18 cellular contexts compared by ENCODE assay signal in the genomic region with DNA sequence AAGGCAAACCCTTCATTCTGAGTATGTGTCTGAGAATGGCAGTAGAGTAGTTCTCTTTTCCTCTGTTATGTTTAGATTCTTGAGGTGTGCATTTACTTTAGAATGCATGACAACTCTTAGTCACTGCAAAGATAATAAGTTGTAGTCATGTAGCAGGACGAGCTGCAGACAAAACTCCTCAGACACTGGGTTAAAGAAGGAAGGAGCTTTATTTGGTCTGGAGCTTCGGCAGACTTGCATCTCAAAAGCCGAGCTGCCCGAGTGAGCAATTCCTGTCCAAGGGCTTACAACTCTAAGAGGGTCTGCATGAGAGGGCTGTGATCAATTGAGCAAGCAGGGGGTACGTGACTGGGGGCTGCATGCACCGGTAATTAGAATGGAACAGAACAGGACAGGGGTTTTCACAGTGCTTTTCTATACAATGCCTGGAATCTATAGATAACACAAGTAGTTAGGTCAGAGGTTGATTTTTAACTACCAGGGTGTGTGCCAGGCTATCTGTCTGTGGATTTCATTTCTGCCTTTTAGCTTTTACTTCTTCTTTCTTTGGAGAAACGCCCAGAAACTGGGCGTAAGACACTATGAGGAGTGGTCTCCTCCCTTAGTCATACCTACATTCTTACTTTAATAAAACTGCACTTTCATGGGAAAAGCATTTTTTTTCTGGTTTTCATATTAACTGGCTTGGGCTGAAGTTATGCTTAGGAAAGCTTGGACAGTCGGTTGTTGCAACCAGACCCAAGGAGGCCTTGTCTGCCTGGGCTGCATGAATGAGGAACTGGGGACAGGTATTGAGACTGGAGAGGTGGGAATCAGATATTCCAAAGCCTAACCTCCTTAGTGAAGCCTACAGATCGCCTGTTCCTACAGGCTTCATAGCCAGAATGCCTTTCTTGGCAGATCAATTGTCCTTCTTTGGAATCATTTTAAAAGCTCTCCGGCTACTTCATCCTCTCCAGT.
A peak's percentile ranks its signal among the peaks of the same experiment; 100 is the strongest.
DNase-seq lines count a peak whose midpoint lies in the region; ATAC-seq and TF ChIP-seq lines count a peak whose summit lies in the region.
"Had no signal": no experiment of that assay in that cellular context is flagged by ENCODE, and none has a peak within 500 bp of the region (broad histone marks: within the 10 kb centered on the region; RNA-seq: fewer than 3 reads in every experiment).

No MANE protein-coding gene starts in this region.

- H3K27ac ChIP-seq in Peyer's patch, result peak overlapping the region in 3 of 4 donors; percentile 41 to 83 (median 71)
- H3K27ac ChIP-seq in testis, result no peak overlapping the region
- H3K27ac ChIP-seq: HL-60, psoas muscle had no signal

- H3K4me3 ChIP-seq in Peyer's patch (no peak overlapping the region), testis (no peak overlapping the region), HAP-1 (no peak overlapping the region)
- H3K4me3 ChIP-seq: psoas muscle had no signal

- in situ Hi-C loops in HAP-1 (cut with MboI; ENCODE audit: low sequenced_read_pairs), result no loop called here

- H3K9me3 ChIP-seq in Peyer's patch (no peaks in the 10 kb centered on the region), testis (no peaks in the 10 kb centered on the region), HAP-1 (no peaks in the 10 kb centered on the region)
- H3K9me3 ChIP-seq: psoas muscle had no signal

- no peak for TF ChIP-seq POLR2A in Peyer's patch (IDR thresholded peaks at IDR 0.05)
- TF ChIP-seq POLR2A in testis (IDR thresholded peaks at IDR 0.05), result no peak

- H3K4me1 ChIP-seq in Peyer's patch (peaks cover 0 to 43% (median 7%) of the 10 kb centered on the region in 4 donors), testis (no peaks in the 10 kb centered on the region), HAP-1 (peaks cover 11% of the 10 kb centered on the region)

- WGBS in testis, 2 donors, result 86% methylated on average over 11 of the region's 11 CpGs

- intact Hi-C loops in left colon (cut with DNase I, micrococcal nuclease), result no loop called here
- intact Hi-C loops in testis (cut with DNase I; ENCODE audit: low total_unique reads), result no loop called here

- DNase-seq in Peyer's patch (no peak), left colon (no peak), testis (peak; percentile 5), HAP-1 (ENCODE audit: low spot score in 2 of 2) (no peak), GM19238 (ENCODE audit: insufficient read length, low spot score) (no peak)
- DNase-seq: activated CD4-positive, alpha-beta memory T cell treated with anti-CD3 and anti-CD28 coated beads for 36 hours; activated gamma-delta T cell; foreskin fibroblast; GF-D8; midbrain; NCI-H187 treated with DMSO at 0.1 percent for 48 hours; psoas muscle; T1000 had no signal

- ATAC-seq in GM21381 (IDR thresholded peaks at IDR 0.05; ENCODE audit: unreplicated experiment), result peak; percentile 31
- peak; percentile 67 for ATAC-seq in left colon
- ATAC-seq in HG03442 (IDR thresholded peaks at IDR 0.05; ENCODE audit: unreplicated experiment), result no peak
- ATAC-seq: CD8-positive, alpha-beta T cell; HCT116; psoas muscle had no signal

- H3K27me3 ChIP-seq in Peyer's patch (no peaks in the 10 kb centered on the region), testis (no peaks in the 10 kb centered on the region), HAP-1 (ENCODE audit: low read depth) (no peaks in the 10 kb centered on the region)

- TF ChIP-seq CTCF in Peyer's patch (IDR thresholded peaks at IDR 0.05) (no peak), testis (IDR thresholded peaks at IDR 0.05) (no peak)

- no peaks in the 10 kb centered on the region for H3K36me3 ChIP-seq in Peyer's patch
- no peaks in the 10 kb centered on the region for H3K36me3 ChIP-seq in testis (ENCODE audit: low read depth, missing control alignments)
- no peaks in the 10 kb centered on the region for H3K36me3 ChIP-seq in HAP-1 (replicated peaks)

Comparison
In these comparisons a context has a peak if more than half of its experiments do, and no peak if none do; other contexts are left out.
1. H3K27ac ChIP-seq: peak in Peyer's patch (3 of 4); none in testis (0 of 2).